Comparison of ENCODE assay signal across 8 cellular contexts in the genomic region with DNA sequence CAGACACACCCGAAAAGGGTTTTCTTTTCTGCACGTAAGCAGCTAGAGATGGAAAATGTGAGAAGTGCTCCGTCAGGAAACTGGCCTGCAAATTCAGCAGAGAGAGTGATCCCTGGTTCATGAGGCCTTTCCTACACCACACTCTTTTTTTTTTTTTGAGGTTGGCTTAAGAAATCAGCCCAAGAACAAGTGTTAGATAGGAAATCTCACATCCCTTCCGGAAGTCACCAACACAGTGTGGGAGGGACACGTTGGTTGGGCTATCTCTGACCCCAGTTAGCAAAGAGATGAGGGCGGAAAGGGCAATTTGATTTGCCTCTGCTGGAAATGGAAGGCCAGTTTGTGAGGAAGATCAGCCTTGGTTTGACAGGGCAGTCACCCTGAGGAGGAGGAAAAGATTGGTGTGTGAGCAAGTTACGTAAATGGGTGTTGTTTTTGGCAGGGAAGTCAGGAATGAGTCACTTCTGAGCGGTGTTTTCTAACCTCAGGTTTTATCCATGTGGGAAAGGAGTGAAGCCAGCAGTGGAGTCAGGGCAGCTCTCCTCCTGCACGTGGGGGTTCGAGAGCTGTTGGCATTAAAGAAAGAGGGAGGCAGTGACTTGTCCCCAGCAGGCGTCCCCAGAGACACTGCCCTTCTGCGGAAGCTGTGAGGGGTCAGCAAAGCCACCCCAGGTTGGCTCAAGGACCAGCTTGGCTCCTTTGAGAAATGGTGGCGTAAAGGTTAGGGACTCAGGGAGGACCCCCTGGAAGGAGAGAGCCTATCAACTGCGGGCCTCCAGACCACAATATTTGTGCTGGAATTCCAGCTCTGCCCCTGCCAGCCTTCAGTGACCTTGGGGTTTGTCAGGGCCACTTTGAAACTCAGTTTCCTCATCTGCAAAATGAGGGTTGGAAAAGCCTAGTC.
DNase-seq lines count a peak whose midpoint lies in the region; ATAC-seq lines count a peak whose summit lies in the region.

No MANE protein-coding gene starts in this region.

- peak overlapping the region; percentile 89 for H3K27ac Mint-ChIP-seq in activated CD4-positive, alpha-beta T cell treated with anti-CD3 and anti-CD28 coated beads for 36 hours
- H3K27ac Mint-ChIP-seq in T-helper 17 cell, result peak overlapping the region; percentile 100
- H3K27ac Mint-ChIP-seq in natural killer cell treated with Interleukin-12 subunit alpha and Interleukin-12 subunit beta and Interleukin-15 and Interleukin-18, amount 100 ng/mL, for 72 hours, result peak overlapping the region; percentile 95 to 97

- peak overlapping the region; percentile 84 for H3K27ac ChIP-seq in epithelial cell of prostate

- peak; percentile 44 for DNase-seq in activated CD4-positive, alpha-beta T cell treated with anti-CD3 and anti-CD28 coated beads for 36 hours
- DNase-seq in activated CD4-positive, alpha-beta T cell treated with anti-CD3 and anti-CD28 coated beads for 1 hour, result no peak
- DNase-seq in T-helper 17 cell (no peak), epithelial cell of prostate (ENCODE audit: low read depth, low spot score) (peak; percentile 88), NCI-H1105 (lab: John Stamatoyannopoulos, UW) (no peak)
- DNase-seq in natural killer cell treated with Interleukin-12 subunit alpha and Interleukin-12 subunit beta and Interleukin-15 and Interleukin-18, amount 100 ng/mL, for 72 hours (ENCODE audit: low spot score), result peak; percentile 90
- DNase-seq in central memory CD4-positive, alpha-beta T cell, result no peak

- CTCF ChIA-PET in activated CD4-positive, alpha-beta T cell treated with anti-CD3 and anti-CD28 coated beads for 36 hours (lab: Charles Lee), result interaction anchor here (0.5 to 1.3 kb wide), 3 partner anchors 10 to 652 kb away, joined by 3 to 4 read pairs (median 3); no protein-coding TSS in a partner anchor

- intact Hi-C loops in activated CD4-positive, alpha-beta T cell treated with anti-CD3 and anti-CD28 coated beads for 36 hours (cut with DNase I, micrococcal nuclease), result loop anchor here (1.0 kb wide), 3 partner anchors 36 to 236 kb away; no protein-coding TSS in a partner anchor

- POLR2A ChIA-PET in activated CD4-positive, alpha-beta T cell treated with anti-CD3 and anti-CD28 coated beads for 36 hours (lab: Charles Lee), result interaction anchor here (1.2 kb wide), 1 partner anchor 9 kb away, joined by 3 read pairs; no protein-coding TSS in a partner anchor

- no peaks in the 10 kb centered on the region for H3K27me3 Mint-ChIP-seq in activated CD4-positive, alpha-beta T cell treated with anti-CD3 and anti-CD28 coated beads for 36 hours
- H3K27me3 Mint-ChIP-seq in T-helper 17 cell, result no peaks in the 10 kb centered on the region
- no peaks in the 10 kb centered on the region for H3K27me3 Mint-ChIP-seq in natural killer cell treated with Interleukin-12 subunit alpha and Interleukin-12 subunit beta and Interleukin-15 and Interleukin-18, amount 100 ng/mL, for 72 hours

- H3K9me3 ChIP-seq in T-helper 17 cell (ENCODE audit: control insufficient read depth, low read length, poor library complexity, severe bottlenecking), result no peaks in the 10 kb centered on the region

- peaks cover 2% of the 10 kb centered on the region for H3K9me3 Mint-ChIP-seq in activated CD4-positive, alpha-beta T cell treated with anti-CD3 and anti-CD28 coated beads for 36 hours (ENCODE audit: low read depth)
- peaks cover 2% of the 10 kb centered on the region for H3K9me3 Mint-ChIP-seq in natural killer cell treated with Interleukin-12 subunit alpha and Interleukin-12 subunit beta and Interleukin-15 and Interleukin-18, amount 100 ng/mL, for 72 hours

- peaks cover 48% of the 10 kb centered on the region for H3K36me3 Mint-ChIP-seq in activated CD4-positive, alpha-beta T cell treated with anti-CD3 and anti-CD28 coated beads for 36 hours (ENCODE audit: low read depth)
- peaks cover under 1% of the 10 kb centered on the region for H3K36me3 Mint-ChIP-seq in T-helper 17 cell (ENCODE audit: low read depth)
- H3K36me3 Mint-ChIP-seq in natural killer cell treated with Interleukin-12 subunit alpha and Interleukin-12 subunit beta and Interleukin-15 and Interleukin-18, amount 100 ng/mL, for 72 hours, result peaks cover 24% of the 10 kb centered on the region

- ATAC-seq in activated CD4-positive, alpha-beta T cell treated with anti-CD3 and anti-CD28 coated beads for 36 hours, result peak; percentile 39
- peak; percentile 29 for ATAC-seq in T-helper 17 cell
- peak; percentile 53 to 75 for ATAC-seq in natural killer cell treated with Interleukin-12 subunit alpha and Interleukin-12 subunit beta and Interleukin-15 and Interleukin-18, amount 100 ng/mL, for 72 hours
- no peak for ATAC-seq in HG02840 (IDR thresholded peaks at IDR 0.05; ENCODE audit: low FRiP score, unreplicated experiment)

- peaks cover 50% of the 10 kb centered on the region for H3K4me1 Mint-ChIP-seq in activated CD4-positive, alpha-beta T cell treated with anti-CD3 and anti-CD28 coated beads for 36 hours
- peaks cover 49% of the 10 kb centered on the region for H3K4me1 Mint-ChIP-seq in T-helper 17 cell
- H3K4me1 Mint-ChIP-seq in natural killer cell treated with Interleukin-12 subunit alpha and Interleukin-12 subunit beta and Interleukin-15 and Interleukin-18, amount 100 ng/mL, for 72 hours (ENCODE audit: low read depth in 2 of 2), result peaks cover 83 to 90% of the 10 kb centered on the region in 2 donors

- no peak overlapping the region for H3K4me3 Mint-ChIP-seq in activated CD4-positive, alpha-beta T cell treated with anti-CD3 and anti-CD28 coated beads for 36 hours
- peak overlapping the region; percentile 61 for H3K4me3 Mint-ChIP-seq in T-helper 17 cell
- H3K4me3 Mint-ChIP-seq in natural killer cell treated with Interleukin-12 subunit alpha and Interleukin-12 subunit beta and Interleukin-15 and Interleukin-18, amount 100 ng/mL, for 72 hours, result peak overlapping the region; percentile 85

Comparison
In these comparisons a context has a peak if more than half of its experiments do, and no peak if none do; other contexts are left out.
1. DNase-seq: peak in activated CD4-positive, alpha-beta T cell treated with anti-CD3 and anti-CD28 coated beads for 36 hours (single experiment), epithelial cell of prostate (single experiment) and natural killer cell treated with Interleukin-12 subunit alpha and Interleukin-12 subunit beta and Interleukin-15 and Interleukin-18, amount 100 ng/mL, for 72 hours (single experiment); none in activated CD4-positive, alpha-beta T cell treated with anti-CD3 and anti-CD28 coated beads for 1 hour (single experiment), T-helper 17 cell (0 of 3), NCI-H1105 (single experiment) and central memory CD4-positive, alpha-beta T cell (single experiment).
2. Peak in every context shown above with its lines, with median percentiles within 50 percentile points of each other: H3K27ac Mint-ChIP-seq.